In genomic region chr6:36853325-36853724, GRCh38 we compare ENCODE assay signal across 9 cellular contexts. TPM values are rescaled to one million over a fixed set of nuclear protein-coding genes. Genes with fewer than 3 reads are reported as not detected.
DNase-seq lines count a peak whose midpoint lies in the region; ATAC-seq and TF ChIP-seq lines count a peak whose summit lies in the region.
"Had no signal": no experiment of that assay in that cellular context is flagged by ENCODE, and none has a peak within 500 bp of the region (broad histone marks: within the 10 kb centered on the region; RNA-seq: fewer than 3 reads in every experiment).

No MANE protein-coding gene starts in this region.

- H3K4me3 ChIP-seq in foreskin fibroblast (ENCODE audit: low read depth in 1 of 2, low read length in 2 of 2): no peak overlapping the region

- DNase-seq in GM04504 (ENCODE audit: low read depth): peak; percentile 80
- DNase-seq in SKM-1 (lab: John Stamatoyannopoulos, UW; ENCODE audit: unreplicated experiment): peak; percentile 96
- DNase-seq in foreskin fibroblast: peak; percentile 89 to 92
- DNase-seq in renal cortical epithelial cell (ENCODE audit: low read depth): peak; percentile 93
- no peak for DNase-seq in putamen (ENCODE audit: low spot score)
- DNase-seq: NCI-H1436 treated with DMSO at 0.1 percent for 48 hours had no signal

- ATAC-seq in GM19324 (IDR thresholded peaks at IDR 0.05; ENCODE audit: low FRiP score, unreplicated experiment) (no peak), GM18498 (IDR thresholded peaks at IDR 0.05; ENCODE audit: unreplicated experiment) (no peak), HG03095 (IDR thresholded peaks at IDR 0.05; ENCODE audit: unreplicated experiment) (no peak)

- no peak for TF ChIP-seq CTCF in foreskin fibroblast (IDR thresholded peaks at IDR 0.05; ENCODE audit: low read depth, low read length)

RNA-seq across cellular contexts. Expression of gene CPNE5, which starts 14.1 kb away (rescaled TPM):
- total RNA-seq in renal cortical epithelial cell: 0.15 and 0.17 TPM in 2 replicates

RNA-seq across cellular contexts. Expression of gene PPIL1, which starts 21.3 kb away (rescaled TPM):
- 29.6 and 50.5 TPM in 2 replicates for total RNA-seq in renal cortical epithelial cell

RNA-seq across cellular contexts. Expression of gene C6orf89, which starts 32.4 kb away (rescaled TPM):
- total RNA-seq in renal cortical epithelial cell: 41.5 and 48.2 TPM in 2 replicates
